Comparison of ENCODE assay signal across 26 cellular contexts in genomic region chr1:76611782-76612445, GRCh38.
"Had no signal": no experiment of that assay in that cellular context is flagged by ENCODE, and none has a peak within 500 bp of the region (broad histone marks: within the 10 kb centered on the region; RNA-seq: fewer than 3 reads in every experiment).

No MANE protein-coding gene starts in this region.

- H3K4me1 ChIP-seq: neural progenitor cell, parathyroid adenoma, prostate gland, right lobe of liver, stomach, tibial artery, upper lobe of right lung had no signal

- H3K4me1 Mint-ChIP-seq: natural killer cell; stimulated activated effector memory CD8-positive, alpha-beta T cell treated with anti-CD3 and anti-CD28 coated beads, Interleukin-12 subunit alpha, Interleukin-12 subunit beta, amount 100 ng/mL, for 72 hours; stimulated activated naive B cell treated with anti-CD40 and anti-IgM and Interleukin-4, amounts not matched to agents 10 μg/mL and 1 μg/mL and 100 μg/mL, for 72 hours had no signal

- DNase-seq: naive thymus-derived CD4-positive, alpha-beta T cell; natural killer cell; occipital lobe; posterior cingulate gyrus; right cardiac atrium; right lobe of liver; sigmoid colon; small intestine; stimulated activated CD4-positive, alpha-beta T cell treated with anti-CD3 and anti-CD28 coated beads, Interleukin-15, amount 100 ng/mL, for 24 hours; stimulated activated CD4-positive, alpha-beta T cell treated with anti-CD3 and anti-CD28 coated beads, Interleukin-2, amount 100 ng/mL, for 24 hours; stimulated activated CD4-positive, alpha-beta T cell treated with anti-CD3 and anti-CD28 coated beads, Interleukin-2, amount 100 ng/mL, for 48 hours; stimulated activated CD4-positive, alpha-beta T cell treated with anti-CD3 and anti-CD28 coated beads, Interleukin-4, amount 100 ng/mL, for 24 hours; stimulated activated naive B cell treated with anti-CD40 and anti-IgM and Interleukin-4, amounts not matched to agents 10 μg/mL and 1 μg/mL and 100 μg/mL, for 72 hours; stimulated activated naive CD4-positive, alpha-beta T cell treated with Interleukin-2 at 50 U/mL for 16 hours; stomach; tibial artery; transverse colon; upper lobe of right lung; uterus had no signal

- H3K4me3 ChIP-seq: neural progenitor cell, prostate gland, right lobe of liver, sigmoid colon, stomach, tibial artery, transverse colon, upper lobe of right lung, uterus had no signal

- ATAC-seq: naive thymus-derived CD4-positive, alpha-beta T cell; natural killer cell; right cardiac atrium; right lobe of liver; stimulated activated effector memory CD8-positive, alpha-beta T cell treated with anti-CD3 and anti-CD28 coated beads, Interleukin-12 subunit alpha, Interleukin-12 subunit beta, amount 100 ng/mL, for 72 hours; stimulated activated naive B cell treated with anti-CD40 and anti-IgM and Interleukin-4, amounts not matched to agents 10 μg/mL and 1 μg/mL and 100 μg/mL, for 72 hours; upper lobe of right lung had no signal

- H3K9me3 ChIP-seq: prostate gland, right lobe of liver, sigmoid colon, stomach, tibial artery, transverse colon, upper lobe of right lung, uterus had no signal

- H3K36me3 ChIP-seq: neural progenitor cell, prostate gland, right lobe of liver, sigmoid colon, stomach, tibial artery, transverse colon, upper lobe of right lung, uterus had no signal

- H3K27ac ChIP-seq: neural progenitor cell, parathyroid adenoma, prostate gland, right lobe of liver, sigmoid colon, stomach, tibial artery, transverse colon, upper lobe of right lung, uterus had no signal

- H3K27ac Mint-ChIP-seq: naive thymus-derived CD4-positive, alpha-beta T cell; natural killer cell; neural progenitor cell; stimulated activated effector memory CD8-positive, alpha-beta T cell treated with anti-CD3 and anti-CD28 coated beads, Interleukin-12 subunit alpha, Interleukin-12 subunit beta, amount 100 ng/mL, for 72 hours; stimulated activated naive B cell treated with anti-CD40 and anti-IgM and Interleukin-4, amounts not matched to agents 10 μg/mL and 1 μg/mL and 100 μg/mL, for 72 hours; stimulated activated naive CD8-positive, alpha-beta T cell treated with anti-CD3 and anti-CD28 coated beads, Interleukin-15, Interleukin-2, amounts not matched to agents 100 ng/mL and 50 ng/mL, for 24 hours; type B pancreatic cell had no signal

- H3K9me3 Mint-ChIP-seq: nephron; neural progenitor cell; stimulated activated naive CD8-positive, alpha-beta T cell treated with anti-CD3 and anti-CD28 coated beads, Interleukin-15, Interleukin-2, amounts not matched to agents 100 ng/mL and 50 ng/mL, for 24 hours; type B pancreatic cell had no signal

- FAIRE-seq: small intestine had no signal

- H3K27me3 Mint-ChIP-seq: naive thymus-derived CD4-positive, alpha-beta T cell; stimulated activated naive B cell treated with anti-CD40 and anti-IgM and Interleukin-4, amounts not matched to agents 10 μg/mL and 1 μg/mL and 100 μg/mL, for 72 hours; stimulated activated naive CD8-positive, alpha-beta T cell treated with anti-CD3 and anti-CD28 coated beads, Interleukin-15, Interleukin-2, amounts not matched to agents 100 ng/mL and 50 ng/mL, for 24 hours; type B pancreatic cell had no signal

- H3K4me3 Mint-ChIP-seq: naive thymus-derived CD4-positive, alpha-beta T cell; natural killer cell; nephron; neural progenitor cell; stimulated activated effector memory CD8-positive, alpha-beta T cell treated with anti-CD3 and anti-CD28 coated beads, Interleukin-12 subunit alpha, Interleukin-12 subunit beta, amount 100 ng/mL, for 72 hours; stimulated activated naive B cell treated with anti-CD40 and anti-IgM and Interleukin-4, amounts not matched to agents 10 μg/mL and 1 μg/mL and 100 μg/mL, for 72 hours; stimulated activated naive CD8-positive, alpha-beta T cell treated with anti-CD3 and anti-CD28 coated beads, Interleukin-15, Interleukin-2, amounts not matched to agents 100 ng/mL and 50 ng/mL, for 24 hours; type B pancreatic cell had no signal

- H3K27me3 ChIP-seq: neural progenitor cell, right lobe of liver, sigmoid colon, stomach, tibial artery, transverse colon, upper lobe of right lung, uterus had no signal

- H3K36me3 Mint-ChIP-seq: naive thymus-derived CD4-positive, alpha-beta T cell; natural killer cell; stimulated activated effector memory CD8-positive, alpha-beta T cell treated with anti-CD3 and anti-CD28 coated beads, Interleukin-12 subunit alpha, Interleukin-12 subunit beta, amount 100 ng/mL, for 72 hours; stimulated activated naive B cell treated with anti-CD40 and anti-IgM and Interleukin-4, amounts not matched to agents 10 μg/mL and 1 μg/mL and 100 μg/mL, for 72 hours; type B pancreatic cell had no signal
